In the genomic region with DNA sequence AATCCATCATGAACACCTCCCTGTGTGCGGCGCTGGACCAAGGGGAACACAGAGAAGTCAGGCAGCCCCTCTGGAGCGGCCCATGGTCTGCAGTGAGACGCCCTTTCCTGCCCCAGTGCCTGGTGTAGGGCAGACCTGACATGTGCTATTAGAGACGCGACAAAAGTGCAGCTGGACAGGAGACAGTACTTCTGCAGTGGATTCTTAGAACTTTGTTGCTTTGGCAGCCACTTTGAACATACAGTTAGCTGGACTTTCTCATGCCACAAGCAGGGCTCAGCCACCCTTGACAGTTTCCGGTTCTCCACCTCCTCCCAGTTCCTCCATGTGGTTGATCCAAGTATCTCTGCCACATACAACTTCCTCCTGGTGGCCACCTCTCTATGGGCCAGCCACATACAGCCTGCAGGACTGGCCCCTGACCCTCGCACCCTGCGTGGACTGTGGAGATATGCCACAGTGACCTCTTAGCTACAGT, we compare ENCODE assay signal across 18 cellular contexts. TPM values are rescaled to one million over a fixed set of nuclear protein-coding genes. Genes with fewer than 3 reads are reported as not detected.
A peak's percentile ranks its signal among the peaks of the same experiment; 100 is the strongest.
DNase-seq lines count a peak whose midpoint lies in the region; ATAC-seq and TF ChIP-seq lines count a peak whose summit lies in the region.
"Had no signal": no experiment of that assay in that cellular context is flagged by ENCODE, and none has a peak within 500 bp of the region (broad histone marks: within the 10 kb centered on the region; RNA-seq: fewer than 3 reads in every experiment).

No MANE protein-coding gene starts in this region.

- 84 to 88% (median 86%) methylated on average over 9 of the region's 9 CpGs for WGBS in heart left ventricle, 4 donors
- 38% methylated on average over 4 of the region's 9 CpGs for WGBS in right lobe of liver (ENCODE audit: insufficient coverage, low coverage, low lambda C conversion rate, missing lambda C conversion rate)

- H3K36me3 ChIP-seq in heart left ventricle = peaks cover 0 to 44% (median 41%) of the 10 kb centered on the region in 9 donors
- peaks cover 50% of the 10 kb centered on the region for H3K36me3 ChIP-seq in left ventricle myocardium inferior
- peaks cover 0 to 6% (median 2%) of the 10 kb centered on the region in 4 donors for H3K36me3 ChIP-seq in right lobe of liver

- TF ChIP-seq CTCF in heart left ventricle (IDR thresholded peaks at IDR 0.05) (no peak), left ventricle myocardium inferior (IDR thresholded peaks at IDR 0.05; ENCODE audit: borderline replicate concordance) (no peak), right lobe of liver (IDR thresholded peaks at IDR 0.05) (no peak)

- H3K4me1 ChIP-seq in heart left ventricle (peaks cover 0 to 35% (median 0%) of the 10 kb centered on the region in 12 donors), left ventricle myocardium inferior (no peaks in the 10 kb centered on the region), right lobe of liver (peaks cover 0 to 5% (median 0%) of the 10 kb centered on the region in 4 donors)
- H3K4me1 ChIP-seq: sigmoid colon had no signal

- ATAC-seq in heart left ventricle (peak in 3 of 4 donors; percentile 38 to 66 (median 64)), right lobe of liver (peak; percentile 61 to 81 (median 62))
- ATAC-seq in activated CD8-positive, alpha-beta T cell treated with anti-CD3 and anti-CD28 coated beads, Interleukin-2, amount 10 ng/mL, durations not matched to agents 7 days and 5 days = no peak
- ATAC-seq: stimulated activated effector memory CD8-positive, alpha-beta T cell treated with anti-CD3 and anti-CD28 coated beads, Interleukin-12 subunit alpha, Interleukin-12 subunit beta, amount 100 ng/mL, for 72 hours had no signal

- POLR2A ChIA-PET in activated CD8-positive, alpha-beta T cell treated with anti-CD3 and anti-CD28 coated beads, Interleukin-2, amount 10 ng/mL, durations not matched to agents 7 days and 5 days (lab: Charles Lee) = no interaction called here

- H3K27me3 Mint-ChIP-seq in activated CD8-positive, alpha-beta T cell treated with anti-CD3 and anti-CD28 coated beads, Interleukin-2, amount 10 ng/mL, durations not matched to agents 7 days and 5 days (ENCODE audit: low read depth) = peaks cover 25% of the 10 kb centered on the region

- H3K9me3 ChIP-seq in heart left ventricle (no peaks in the 10 kb centered on the region), left ventricle myocardium inferior (replicated peaks) (no peaks in the 10 kb centered on the region), right lobe of liver (no peaks in the 10 kb centered on the region)
- H3K9me3 ChIP-seq: sigmoid colon had no signal

- H3K9me3 Mint-ChIP-seq in activated CD8-positive, alpha-beta T cell treated with anti-CD3 and anti-CD28 coated beads, Interleukin-2, amount 10 ng/mL, durations not matched to agents 7 days and 5 days (ENCODE audit: insufficient read depth) = no peaks in the 10 kb centered on the region
- H3K9me3 Mint-ChIP-seq: nephron progenitor cell; stimulated activated effector memory CD8-positive, alpha-beta T cell treated with anti-CD3 and anti-CD28 coated beads, Interleukin-12 subunit alpha, Interleukin-12 subunit beta, amount 100 ng/mL, for 72 hours had no signal

- no peak overlapping the region for H3K27ac Mint-ChIP-seq in activated CD8-positive, alpha-beta T cell treated with anti-CD3 and anti-CD28 coated beads, Interleukin-2, amount 10 ng/mL, durations not matched to agents 7 days and 5 days
- H3K27ac Mint-ChIP-seq: nephron progenitor cell; stimulated activated effector memory CD8-positive, alpha-beta T cell treated with anti-CD3 and anti-CD28 coated beads, Interleukin-12 subunit alpha, Interleukin-12 subunit beta, amount 100 ng/mL, for 72 hours had no signal

- H3K36me3 Mint-ChIP-seq in activated CD8-positive, alpha-beta T cell treated with anti-CD3 and anti-CD28 coated beads, Interleukin-2, amount 10 ng/mL, durations not matched to agents 7 days and 5 days (ENCODE audit: low read depth) = no peaks in the 10 kb centered on the region
- H3K36me3 Mint-ChIP-seq: stimulated activated effector memory CD8-positive, alpha-beta T cell treated with anti-CD3 and anti-CD28 coated beads, Interleukin-12 subunit alpha, Interleukin-12 subunit beta, amount 100 ng/mL, for 72 hours had no signal

- DNase-seq in heart left ventricle (no peak), left ventricle myocardium inferior (no peak), UCSD-AML1 (lab: John Stamatoyannopoulos, UW; ENCODE audit: unreplicated experiment) (peak; percentile 74), right lobe of liver (peak; percentile 47 to 69 (median 63)), DMS 273 (lab: John Stamatoyannopoulos, UW; ENCODE audit: unreplicated experiment) (no peak), mucosa of gallbladder (ENCODE audit: low spot score) (no peak)
- no peak for DNase-seq in activated CD8-positive, alpha-beta T cell treated with anti-CD3 and anti-CD28 coated beads, Interleukin-2, amount 10 ng/mL, durations not matched to agents 7 days and 5 days
- no peak for DNase-seq in activated CD4-positive, CD25-positive, alpha-beta regulatory T cell treated with anti-CD3 and anti-CD28 coated beads, Interleukin-2, amount 50 U/mL, for 72 hours
- DNase-seq: activated CD4-positive, alpha-beta T cell treated with anti-CD3 and anti-CD28 coated beads for 4 hours; activated T-cell treated with anti-CD3 and anti-CD28 coated beads, Interleukin-2, amount 50 U/mL, for 48 hours; cerebellar nuclear complex; COR-L47; GOT3; islet precursor cell; nephron progenitor cell; sigmoid colon; stimulated activated CD4-positive, alpha-beta T cell treated with anti-CD3 and anti-CD28 coated beads, Interleukin-4, amount 100 ng/mL, for 4 hours had no signal

- no peak overlapping the region for H3K4me3 Mint-ChIP-seq in activated CD8-positive, alpha-beta T cell treated with anti-CD3 and anti-CD28 coated beads, Interleukin-2, amount 10 ng/mL, durations not matched to agents 7 days and 5 days
- H3K4me3 Mint-ChIP-seq: nephron progenitor cell; stimulated activated effector memory CD8-positive, alpha-beta T cell treated with anti-CD3 and anti-CD28 coated beads, Interleukin-12 subunit alpha, Interleukin-12 subunit beta, amount 100 ng/mL, for 72 hours had no signal

- CTCF ChIA-PET in activated CD8-positive, alpha-beta T cell treated with anti-CD3 and anti-CD28 coated beads, Interleukin-2, amount 10 ng/mL, durations not matched to agents 7 days and 5 days (lab: Charles Lee) = no interaction called here

- intact Hi-C loops in heart left ventricle (cut with DNase I) = no loop called here
- intact Hi-C loops in left ventricle myocardium inferior (cut with micrococcal nuclease) = no loop called here
- intact Hi-C loops in right lobe of liver (cut with DNase I) = no loop called here

- TF ChIP-seq POLR2A in heart left ventricle (IDR thresholded peaks at IDR 0.05) (no peak), right lobe of liver (IDR thresholded peaks at IDR 0.05) (no peak)

- peaks cover 3% of the 10 kb centered on the region for H3K4me1 Mint-ChIP-seq in activated CD8-positive, alpha-beta T cell treated with anti-CD3 and anti-CD28 coated beads, Interleukin-2, amount 10 ng/mL, durations not matched to agents 7 days and 5 days (ENCODE audit: low read depth)

- H3K27me3 ChIP-seq in heart left ventricle = no peaks in the 10 kb centered on the region
- H3K27me3 ChIP-seq in left ventricle myocardium inferior (ENCODE audit: low read depth) = no peaks in the 10 kb centered on the region
- no peaks in the 10 kb centered on the region for H3K27me3 ChIP-seq in right lobe of liver
- H3K27me3 ChIP-seq: sigmoid colon had no signal

- H3K27ac ChIP-seq in heart left ventricle (peak overlapping the region in 1 of 12 donors; percentile 61), left ventricle myocardium inferior (replicated peaks) (no peak overlapping the region), right lobe of liver (no peak overlapping the region)
- H3K27ac ChIP-seq: sigmoid colon had no signal

- H3K4me3 ChIP-seq in heart left ventricle (no peak overlapping the region), left ventricle myocardium inferior (no peak overlapping the region), right lobe of liver (no peak overlapping the region)
- H3K4me3 ChIP-seq: sigmoid colon had no signal

RNA-seq across cellular contexts. Expression of a gene that starts 45.9 kb away (rescaled TPM):
- 100 to 1,000 TPM in 8 of 9 donors, 10 to 100 TPM in 1; 92.7 to 327 (median 114) TPM for total RNA-seq in heart left ventricle
- polyA plus RNA-seq in heart left ventricle = 100 to 1,000 TPM in 1 of 2 donors, 10 to 100 TPM in 1; 78.8 to 106 TPM
- total RNA-seq in left ventricle myocardium inferior = 100 TPM
- total RNA-seq in right lobe of liver = 100 to 1,000 TPM in 1 of 6 experiments, 10 to 100 TPM in 5; 39.6 to 111 (median 49.3) TPM
- total RNA-seq in activated CD8-positive, alpha-beta T cell treated with anti-CD3 and anti-CD28 coated beads, Interleukin-2, amount 10 ng/mL, durations not matched to agents 7 days and 5 days = under 1 TPM; 0.73 to 0.76 TPM
- 158 TPM for total RNA-seq in mucosa of gallbladder

Comparison
In these comparisons a context has a peak if more than half of its experiments do, and no peak if none do; other contexts are left out.
1. DNase-seq: peak in UCSD-AML1 (single experiment) and right lobe of liver (3 of 3); none in heart left ventricle (0 of 5), left ventricle myocardium inferior (single experiment), DMS 273 (single experiment), activated CD8-positive, alpha-beta T cell treated with anti-CD3 and anti-CD28 coated beads, Interleukin-2, amount 10 ng/mL, durations not matched to agents 7 days and 5 days (single experiment), activated CD4-positive, CD25-positive, alpha-beta regulatory T cell treated with anti-CD3 and anti-CD28 coated beads, Interleukin-2, amount 50 U/mL, for 72 hours (single experiment) and mucosa of gallbladder (single experiment).
2. RNA of a gene that starts 45.9 kb away (total RNA-seq): 158 TPM in mucosa of gallbladder (single experiment), 92.7 to 327 TPM in heart left ventricle, 100 TPM in left ventricle myocardium inferior (single experiment) and 39.6 to 111 TPM in right lobe of liver; 0.73 to 0.76 TPM in activated CD8-positive, alpha-beta T cell treated with anti-CD3 and anti-CD28 coated beads, Interleukin-2, amount 10 ng/mL, durations not matched to agents 7 days and 5 days; every median in the first group is over 10 times any median in the second.